Comparison of ENCODE assay signal across 14 cellular contexts in the genomic region with DNA sequence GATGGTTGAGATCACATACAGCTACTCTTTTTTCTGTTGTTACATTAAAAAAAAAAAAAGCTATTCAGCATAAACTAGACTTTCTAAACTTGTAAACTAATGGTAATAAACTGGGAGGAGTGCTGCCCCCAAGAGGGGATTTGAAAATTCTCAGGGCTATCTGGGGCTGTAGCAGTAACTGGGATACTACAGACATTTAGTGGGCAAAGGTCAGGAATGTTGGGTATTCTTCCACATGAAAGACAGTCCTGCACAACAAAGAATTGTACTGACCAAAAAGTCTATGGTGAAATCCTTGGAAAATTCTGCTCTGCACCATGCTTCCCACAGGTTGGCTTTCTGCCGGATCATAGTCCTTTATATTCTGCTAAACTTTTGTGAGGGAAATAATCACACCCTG.
A peak's percentile ranks its signal among the peaks of the same experiment; 100 is the strongest.
DNase-seq lines count a peak whose midpoint lies in the region; ATAC-seq and TF ChIP-seq lines count a peak whose summit lies in the region.
"Had no signal": no experiment of that assay in that cellular context is flagged by ENCODE, and none has a peak within 500 bp of the region (broad histone marks: within the 10 kb centered on the region; RNA-seq: fewer than 3 reads in every experiment).

No MANE protein-coding gene starts in this region.

- H3K27me3 Mint-ChIP-seq in neural crest cell (ENCODE audit: low read depth), result no peaks in the 10 kb centered on the region

- H3K36me3 ChIP-seq in H7 (replicated peaks; ENCODE audit: control insufficient read depth, insufficient read depth, low read length), result no peaks in the 10 kb centered on the region
- H3K36me3 ChIP-seq in upper lobe of left lung, result no peaks in the 10 kb centered on the region
- H3K36me3 ChIP-seq in PC-9 (ENCODE audit: low read depth), result no peaks in the 10 kb centered on the region

- H3K4me1 ChIP-seq in upper lobe of left lung (no peaks in the 10 kb centered on the region), PC-9 (replicated peaks; ENCODE audit: insufficient read depth) (no peaks in the 10 kb centered on the region)

- peaks cover 5% of the 10 kb centered on the region for H3K36me3 Mint-ChIP-seq in neural crest cell (ENCODE audit: low read depth)
- H3K36me3 Mint-ChIP-seq: activated naive CD8-positive, alpha-beta T cell treated with anti-CD3 and anti-CD28 coated beads for 36 hours; CD8-positive, alpha-beta T cell had no signal

- H3F3A ChIP-seq in PC-9 (ENCODE audit: insufficient read depth, low read depth), result no peaks in the 10 kb centered on the region

- H3K9me3 Mint-ChIP-seq in neural crest cell, result peaks cover 13% of the 10 kb centered on the region

- H3K4me2 ChIP-seq in PC-9, result no peak overlapping the region

- no peaks in the 10 kb centered on the region for H3K9me2 ChIP-seq in PC-9 (ENCODE audit: insufficient read depth)

- H3K27me3 ChIP-seq in H7 (ENCODE audit: control insufficient read depth, insufficient read depth, low read length) (no peaks in the 10 kb centered on the region), upper lobe of left lung (no peaks in the 10 kb centered on the region), PC-9 (ENCODE audit: insufficient read depth, low read depth) (no peaks in the 10 kb centered on the region)

- H3K4me1 Mint-ChIP-seq in neural crest cell, result peaks cover 9% of the 10 kb centered on the region
- H3K4me1 Mint-ChIP-seq: activated naive CD8-positive, alpha-beta T cell treated with anti-CD3 and anti-CD28 coated beads for 36 hours had no signal

- H3K9me3 ChIP-seq in upper lobe of left lung (peaks cover 0 to 4% (median 0%) of the 10 kb centered on the region in 4 donors), PC-9 (ENCODE audit: insufficient read depth, low read depth) (no peaks in the 10 kb centered on the region; the same call in 1 of the 2 replicates)

- H4K20me1 ChIP-seq in PC-9 (ENCODE audit: insufficient read depth), result no peaks in the 10 kb centered on the region

- no peak for TF ChIP-seq POLR2A in upper lobe of left lung (IDR thresholded peaks at IDR 0.05)

- H2AFZ ChIP-seq in PC-9, result no peak overlapping the region

- H3K27ac Mint-ChIP-seq in neural crest cell (ENCODE audit: unreplicated experiment), result no peak overlapping the region
- H3K27ac Mint-ChIP-seq: activated naive CD8-positive, alpha-beta T cell treated with anti-CD3 and anti-CD28 coated beads for 36 hours; CD8-positive, alpha-beta T cell had no signal

- H3K27ac ChIP-seq in upper lobe of left lung (no peak overlapping the region), PC-9 (no peak overlapping the region)

- CTCF ChIA-PET in PC-9 (lab: Charles Lee), result interaction anchor here (0.6 kb wide), 1 partner anchor 63 kb away, joined by 4 read pairs; no protein-coding TSS in a partner anchor

- H3K4me3 ChIP-seq in H7 (ENCODE audit: insufficient read depth, low read depth, low read length) (no peak overlapping the region), fibroblast of the aortic adventitia (ENCODE audit: low read depth, low read length) (no peak overlapping the region), upper lobe of left lung (no peak overlapping the region), PC-9 (no peak overlapping the region)

- 47 to 55% methylated on average over 1 of the region's 1 CpG for WGBS in upper lobe of left lung, 2 donors

- POLR2A ChIA-PET in PC-9 (lab: Charles Lee; ENCODE audit: unreplicated experiment), result no interaction called here

- peak; percentile 46 for DNase-seq in H7
- DNase-seq in RPMI7951 (ENCODE audit: low read depth), result peak; percentile 32
- DNase-seq in fibroblast of the aortic adventitia (ENCODE audit: low read depth), result peak; percentile 10
- no peak for DNase-seq in neural crest cell (ENCODE audit: low read depth, low spot score)
- no peak for DNase-seq in upper lobe of left lung
- no peak for DNase-seq in activated CD8-positive, alpha-beta memory T cell treated with anti-CD3 and anti-CD28 coated beads for 24 hours
- no peak for DNase-seq in PC-9
- DNase-seq: activated naive CD8-positive, alpha-beta T cell treated with anti-CD3 and anti-CD28 coated beads for 36 hours; CD8-positive, alpha-beta T cell; cortex of kidney; MV-4-11; RPMI8226 had no signal

- peak; percentile 3 for TF ChIP-seq CTCF in fibroblast of the aortic adventitia (IDR thresholded peaks at IDR 0.05; ENCODE audit: insufficient read depth, low read length)
- TF ChIP-seq CTCF in neural crest cell (conservative IDR thresholded peaks at IDR 0.05), result peak; percentile 16
- TF ChIP-seq CTCF in upper lobe of left lung (IDR thresholded peaks at IDR 0.05), result no peak
- TF ChIP-seq CTCF in PC-9 (conservative IDR thresholded peaks at IDR 0.05), result no peak

- BruUV-seq in PC-9 (replicated peaks; lab: Mats Ljungman, UMichigan), result no TSS peak

- ATAC-seq in upper lobe of left lung (ENCODE audit: low FRiP score in 2 of 2), result no peak
- no peak for ATAC-seq in HG02981 (IDR thresholded peaks at IDR 0.05; ENCODE audit: unreplicated experiment)
- ATAC-seq: CD8-positive, alpha-beta T cell; sciatic nerve had no signal

- H3K4me3 Mint-ChIP-seq in neural crest cell, result no peak overlapping the region
- H3K4me3 Mint-ChIP-seq: activated naive CD8-positive, alpha-beta T cell treated with anti-CD3 and anti-CD28 coated beads for 36 hours; CD8-positive, alpha-beta T cell had no signal

- intact Hi-C loops in PC-9 (cut with micrococcal nuclease; ENCODE audit: unreplicated experiment), result no loop called here

- no peak for TF ChIP-seq EP300 in upper lobe of left lung (IDR thresholded peaks at IDR 0.05)

- no peaks in the 10 kb centered on the region for H3K79me2 ChIP-seq in PC-9 (ENCODE audit: low read depth)

Comparison
In these comparisons a context has a peak if more than half of its experiments do, and no peak if none do; other contexts are left out.
1. DNase-seq: peak in H7 (single experiment), RPMI7951 (single experiment) and fibroblast of the aortic adventitia (single experiment); none in neural crest cell (single experiment), upper lobe of left lung (0 of 2), activated CD8-positive, alpha-beta memory T cell treated with anti-CD3 and anti-CD28 coated beads for 24 hours (single experiment) and PC-9 (0 of 2).
2. CTCF ChIP-seq: peak in fibroblast of the aortic adventitia (single experiment) and neural crest cell (single experiment); none in upper lobe of left lung (0 of 6) and PC-9 (single experiment).